In the genomic region with DNA sequence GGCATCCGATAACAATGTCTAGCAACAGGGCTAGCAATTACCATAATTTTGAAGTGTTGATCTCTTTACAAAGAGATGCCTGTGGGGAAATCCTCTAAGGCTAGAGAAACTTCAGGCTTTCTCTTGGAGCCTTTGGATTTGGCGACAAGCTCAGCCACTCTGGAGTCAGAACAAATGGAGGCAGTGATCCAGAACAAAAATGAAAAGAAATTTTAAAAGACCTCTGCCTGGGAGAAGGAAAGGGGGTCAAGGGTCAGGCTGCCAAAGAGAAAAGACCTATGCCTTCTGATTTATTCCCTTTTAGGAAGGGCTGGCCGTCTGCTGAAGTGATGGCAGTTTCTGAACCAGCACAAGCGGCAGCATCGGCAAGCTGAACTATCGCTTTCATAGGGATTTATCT, we compare ENCODE assay signal across 1 cellular context.
TF ChIP-seq lines count a peak whose summit lies in the region.

No MANE protein-coding gene starts in this region.

TF ChIP-seq in neural cell, 6 proteins besides CTCF, POLR2A, EP300 and RAD21:
- no peak for TF ChIP-seq POLR2AphosphoS5 (IDR thresholded peaks at IDR 0.05)
- no peak for TF ChIP-seq EZH2 (IDR thresholded peaks at IDR 0.05; ENCODE audit: borderline replicate concordance, insufficient read depth, low read length, poor library complexity, severe bottlenecking)
- no peak for TF ChIP-seq MXI1 (conservative IDR thresholded peaks at IDR 0.05; ENCODE audit: poor library complexity, severe bottlenecking)
- no peak for TF ChIP-seq SMC3 (conservative IDR thresholded peaks at IDR 0.05; ENCODE audit: poor library complexity)
- TF ChIP-seq TAF1 (IDR thresholded peaks at IDR 0.05; ENCODE audit: low read depth) = no peak
- TF ChIP-seq REST (IDR thresholded peaks at IDR 0.05; ENCODE audit: borderline replicate concordance) = no peak
